Comparison of ENCODE assay signal across 12 cellular contexts in the genomic region with DNA sequence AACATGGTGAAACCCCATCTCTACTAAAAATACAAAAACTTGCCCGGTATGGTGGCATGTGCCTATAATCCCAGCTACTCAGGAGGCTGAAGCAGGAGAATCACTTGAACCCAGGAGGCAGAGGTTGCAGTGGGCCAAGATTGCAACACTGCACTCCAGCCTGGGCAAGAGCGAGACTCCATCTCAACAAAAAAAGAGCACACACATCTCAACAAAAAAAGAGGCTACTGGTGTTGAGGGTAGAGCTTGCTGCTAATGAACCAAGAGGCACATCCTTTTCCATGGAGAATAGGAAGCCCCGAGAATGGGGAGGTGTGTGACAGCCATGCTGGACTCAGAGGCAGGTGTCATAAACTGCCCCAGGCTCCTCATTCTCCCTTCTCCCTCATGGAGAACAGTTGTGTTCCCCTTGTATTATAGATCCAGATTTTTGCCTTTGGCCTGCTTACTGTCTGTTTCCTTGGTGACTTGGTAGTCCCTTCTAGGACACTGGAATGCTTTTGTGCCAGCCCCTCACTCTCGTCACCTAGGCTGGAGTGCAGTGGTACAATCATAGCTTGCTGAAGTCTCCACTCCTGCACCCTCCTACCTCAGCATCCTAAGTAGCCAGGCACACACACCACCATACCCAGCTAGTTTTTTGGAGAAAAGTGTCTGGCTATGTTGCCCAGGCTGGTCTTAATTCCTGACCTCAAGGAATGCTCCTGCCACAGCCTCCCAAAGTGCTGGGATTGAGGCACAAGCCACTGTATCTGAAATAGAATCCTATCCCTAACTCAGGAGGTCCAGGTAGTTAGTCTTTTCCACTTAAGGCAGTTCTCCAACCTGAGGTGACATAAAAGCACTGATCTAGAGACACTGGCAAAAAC. TPM values are rescaled to one million over a fixed set of nuclear protein-coding genes. Genes with fewer than 3 reads are reported as not detected.
A peak's percentile ranks its signal among the peaks of the same experiment; 100 is the strongest.
DNase-seq lines count a peak whose midpoint lies in the region; ATAC-seq, FAIRE-seq and TF ChIP-seq lines count a peak whose summit lies in the region.
"Had no signal": no experiment of that assay in that cellular context is flagged by ENCODE, and none has a peak within 500 bp of the region (broad histone marks: within the 10 kb centered on the region; RNA-seq: fewer than 3 reads in every experiment).

No MANE protein-coding gene starts in this region.

- H3K36me3 ChIP-seq in astrocyte (ENCODE audit: insufficient read depth, low read length) (peaks cover 64% of the 10 kb centered on the region), left lung (peaks cover 0 to 94% of the 10 kb centered on the region in 2 donors), gastroesophageal sphincter (peaks cover 0 to 88% of the 10 kb centered on the region in 2 donors)

- H3K4me3 ChIP-seq in astrocyte (ENCODE audit: insufficient read depth, low read depth, low read length) (no peak overlapping the region), left lung (no peak overlapping the region), gastroesophageal sphincter (no peak overlapping the region)
- H3K4me3 ChIP-seq: thoracic aorta had no signal

- ATAC-seq in activated T-cell treated with anti-CD3 and anti-CD28 coated beads, Interleukin-2, amount 50 U/mL, for 4 hours = peak; percentile 2 to 4
- no peak for ATAC-seq in stimulated activated naive B cell treated with anti-CD40 and anti-IgM and Interleukin-4, amounts not matched to agents 10 μg/mL and 1 μg/mL and 100 μg/mL, for 72 hours (replicated peaks)
- ATAC-seq in left lung (no peak), gastroesophageal sphincter (no peak)
- ATAC-seq: effector memory CD8-positive, alpha-beta T cell had no signal

- 80 to 88% methylated on average over 3 to 4 of the region's 4 CpGs for WGBS in gastroesophageal sphincter (ENCODE audit: low coverage in 1 of 2), 2 donors

- peaks cover 7% of the 10 kb centered on the region for H3K9me3 Mint-ChIP-seq in activated T-cell treated with anti-CD3 and anti-CD28 coated beads, Interleukin-2, amount 50 U/mL, for 4 hours
- peaks cover 20% of the 10 kb centered on the region for H3K9me3 Mint-ChIP-seq in astrocyte (ENCODE audit: unreplicated experiment)
- peaks cover 12 to 15% of the 10 kb centered on the region in 2 donors for H3K9me3 Mint-ChIP-seq in stimulated activated naive B cell treated with anti-CD40 and anti-IgM and Interleukin-4, amounts not matched to agents 10 μg/mL and 1 μg/mL and 100 μg/mL, for 72 hours
- H3K9me3 Mint-ChIP-seq: effector memory CD8-positive, alpha-beta T cell had no signal

- H3K9me3 ChIP-seq in astrocyte (ENCODE audit: insufficient read depth, low read depth, low read length) (peaks cover 26% of the 10 kb centered on the region), left lung (peaks cover 0 to 5% of the 10 kb centered on the region in 2 donors), gastroesophageal sphincter (no peaks in the 10 kb centered on the region)

- no peak overlapping the region for H2AFZ ChIP-seq in astrocyte (ENCODE audit: low read depth, low read length)

- peaks cover 74% of the 10 kb centered on the region for H3K36me3 Mint-ChIP-seq in activated T-cell treated with anti-CD3 and anti-CD28 coated beads, Interleukin-2, amount 50 U/mL, for 4 hours (ENCODE audit: insufficient read depth)
- peaks cover 73% of the 10 kb centered on the region for H3K36me3 Mint-ChIP-seq in astrocyte (ENCODE audit: low read depth, unreplicated experiment)
- H3K36me3 Mint-ChIP-seq in stimulated activated naive B cell treated with anti-CD40 and anti-IgM and Interleukin-4, amounts not matched to agents 10 μg/mL and 1 μg/mL and 100 μg/mL, for 72 hours = peaks cover 92 to 93% of the 10 kb centered on the region in 2 donors

- H3K79me2 ChIP-seq in astrocyte (ENCODE audit: insufficient read depth, low read length) = peaks cover 34% of the 10 kb centered on the region

- DNase-seq in activated T-cell treated with anti-CD3 and anti-CD28 coated beads, Interleukin-2, amount 50 U/mL, for 4 hours = no peak
- DNase-seq in activated T-cell treated with anti-CD3 and anti-CD28 coated beads for 4 hours (no peak), MV-4-11 (lab: John Stamatoyannopoulos, UW) (peak; percentile 52), astrocyte (ENCODE audit: low read depth) (no peak), left lung (no peak), DMS79 (lab: John Stamatoyannopoulos, UW) (no peak)
- no peak for DNase-seq in stimulated activated naive B cell treated with anti-CD40 and anti-IgM and Interleukin-4, amounts not matched to agents 10 μg/mL and 1 μg/mL and 100 μg/mL, for 72 hours
- DNase-seq: CD4-positive, CD25-positive, alpha-beta regulatory T cell; effector memory CD8-positive, alpha-beta T cell; NCI-H446 had no signal

- intact Hi-C loops in left lung (cut with DNase I) = no loop called here

- H3K4me1 ChIP-seq in astrocyte (ENCODE audit: insufficient read depth, low read length) (peaks cover 19% of the 10 kb centered on the region), left lung (peaks cover 14 to 37% of the 10 kb centered on the region in 2 donors), gastroesophageal sphincter (peaks cover 3 to 26% (median 15%) of the 10 kb centered on the region in 3 donors)

- H3K27me3 ChIP-seq in astrocyte (ENCODE audit: insufficient read depth, low read length) = no peaks in the 10 kb centered on the region
- no peaks in the 10 kb centered on the region for H3K27me3 ChIP-seq in left lung
- H3K27me3 ChIP-seq in gastroesophageal sphincter = no peaks in the 10 kb centered on the region

- no peak overlapping the region for H3K9ac ChIP-seq in astrocyte (ENCODE audit: low read length)

- peaks cover 36% of the 10 kb centered on the region for H3K4me1 Mint-ChIP-seq in activated T-cell treated with anti-CD3 and anti-CD28 coated beads, Interleukin-2, amount 50 U/mL, for 4 hours (ENCODE audit: low read depth)
- peaks cover 26% of the 10 kb centered on the region for H3K4me1 Mint-ChIP-seq in astrocyte (ENCODE audit: low read depth, unreplicated experiment)
- peaks cover 24 to 42% of the 10 kb centered on the region in 2 donors for H3K4me1 Mint-ChIP-seq in stimulated activated naive B cell treated with anti-CD40 and anti-IgM and Interleukin-4, amounts not matched to agents 10 μg/mL and 1 μg/mL and 100 μg/mL, for 72 hours

- H3K27me3 Mint-ChIP-seq in activated T-cell treated with anti-CD3 and anti-CD28 coated beads, Interleukin-2, amount 50 U/mL, for 4 hours (ENCODE audit: low read depth) = no peaks in the 10 kb centered on the region
- H3K27me3 Mint-ChIP-seq in astrocyte (ENCODE audit: low read depth, unreplicated experiment) = no peaks in the 10 kb centered on the region
- H3K27me3 Mint-ChIP-seq in stimulated activated naive B cell treated with anti-CD40 and anti-IgM and Interleukin-4, amounts not matched to agents 10 μg/mL and 1 μg/mL and 100 μg/mL, for 72 hours = no peaks in the 10 kb centered on the region
- H3K27me3 Mint-ChIP-seq: effector memory CD8-positive, alpha-beta T cell had no signal

- peak overlapping the region; percentile 41 for H3K27ac Mint-ChIP-seq in astrocyte (ENCODE audit: unreplicated experiment)
- H3K27ac Mint-ChIP-seq in stimulated activated naive B cell treated with anti-CD40 and anti-IgM and Interleukin-4, amounts not matched to agents 10 μg/mL and 1 μg/mL and 100 μg/mL, for 72 hours = peak overlapping the region; percentile 92

- H3K4me2 ChIP-seq in astrocyte (ENCODE audit: low read length) = no peak overlapping the region

- FAIRE-seq in astrocyte (lab: Jason Lieb, UNC) = no peak

- TF ChIP-seq CTCF in astrocyte (IDR thresholded peaks at IDR 0.05; ENCODE audit: insufficient read depth, low read depth, low read length) (no peak), left lung (IDR thresholded peaks at IDR 0.05) (no peak), gastroesophageal sphincter (IDR thresholded peaks at IDR 0.05) (no peak)

- TF ChIP-seq POLR2A in gastroesophageal sphincter (IDR thresholded peaks at IDR 0.05) = no peak

- peaks cover 72% of the 10 kb centered on the region for H4K20me1 ChIP-seq in astrocyte (ENCODE audit: insufficient read depth, low read length)

- H3K27ac ChIP-seq in astrocyte (ENCODE audit: low read depth, low read length) (no peak overlapping the region), left lung (no peak overlapping the region), gastroesophageal sphincter (peak overlapping the region in 1 of 4 donors; percentile 10)
- H3K27ac ChIP-seq: thoracic aorta had no signal

- no peak for TF ChIP-seq EP300 in gastroesophageal sphincter (IDR thresholded peaks at IDR 0.05)

- peak overlapping the region; percentile 47 for H3K4me3 Mint-ChIP-seq in activated T-cell treated with anti-CD3 and anti-CD28 coated beads, Interleukin-2, amount 50 U/mL, for 4 hours
- H3K4me3 Mint-ChIP-seq in astrocyte (ENCODE audit: unreplicated experiment) = no peak overlapping the region
- H3K4me3 Mint-ChIP-seq in stimulated activated naive B cell treated with anti-CD40 and anti-IgM and Interleukin-4, amounts not matched to agents 10 μg/mL and 1 μg/mL and 100 μg/mL, for 72 hours = peak overlapping the region in 1 of 2 donors; percentile 46
- H3K4me3 Mint-ChIP-seq: effector memory CD8-positive, alpha-beta T cell had no signal

RNA-seq across cellular contexts. Expression of a gene that starts 5.1 kb away (rescaled TPM):
- total RNA-seq in activated T-cell treated with anti-CD3 and anti-CD28 coated beads, Interleukin-2, amount 50 U/mL, for 4 hours = 1,000 to 10,000 TPM; 1,591 to 1,973 (median 1,685) TPM
- total RNA-seq in astrocyte (1,037 and 1,189 TPM in 2 replicates), left lung (1,000 to 10,000 TPM in 1 of 2 donors, 100 to 1,000 TPM in 1; 902 to 1,036 TPM), gastroesophageal sphincter (1,000 to 10,000 TPM in 3 of 4 donors, 100 to 1,000 TPM in 1; 879 to 2,906 (median 1,722) TPM)

RNA-seq across cellular contexts. Expression of a gene that starts 5.2 kb away (rescaled TPM):
- total RNA-seq in activated T-cell treated with anti-CD3 and anti-CD28 coated beads, Interleukin-2, amount 50 U/mL, for 4 hours = 10 to 100 TPM; 20.5 to 24.2 (median 21.6) TPM
- total RNA-seq in astrocyte = 18.7 and 22.2 TPM in 2 replicates
- total RNA-seq in left lung = 10 to 100 TPM; 16.4 to 24.4 TPM
- 10 to 100 TPM; 15.5 to 26.5 (median 20.2) TPM for total RNA-seq in gastroesophageal sphincter

RNA-seq across cellular contexts. Expression of a gene that starts 21.9 kb away (rescaled TPM):
- 10 to 100 TPM in 2 of 3 donors, 1 to 10 TPM in 1; 9.0 to 14.0 (median 13.6) TPM for total RNA-seq in activated T-cell treated with anti-CD3 and anti-CD28 coated beads, Interleukin-2, amount 50 U/mL, for 4 hours
- 10.5 and 11.5 TPM in 2 replicates for total RNA-seq in astrocyte
- total RNA-seq in left lung = 1 to 10 TPM; 7.7 to 9.0 TPM
- total RNA-seq in gastroesophageal sphincter = 10 to 100 TPM in 3 of 4 donors, 1 to 10 TPM in 1; 5.3 to 16.3 (median 12.7) TPM

RNA-seq across cellular contexts. Expression of a gene that starts 49.1 kb away (rescaled TPM):
- 1 to 10 TPM; 1.9 to 3.2 (median 3.0) TPM for total RNA-seq in activated T-cell treated with anti-CD3 and anti-CD28 coated beads, Interleukin-2, amount 50 U/mL, for 4 hours
- 16.5 and 18.8 TPM in 2 replicates for total RNA-seq in astrocyte
- total RNA-seq in left lung = 10 to 100 TPM; 20.1 to 23.2 TPM
- total RNA-seq in gastroesophageal sphincter = 10 to 100 TPM; 23.7 to 40.2 (median 29.8) TPM

Comparison
In these comparisons a context has a peak if more than half of its experiments do, and no peak if none do; other contexts are left out.
1. ATAC-seq: peak in activated T-cell treated with anti-CD3 and anti-CD28 coated beads, Interleukin-2, amount 50 U/mL, for 4 hours (2 of 2); none in stimulated activated naive B cell treated with anti-CD40 and anti-IgM and Interleukin-4, amounts not matched to agents 10 μg/mL and 1 μg/mL and 100 μg/mL, for 72 hours (0 of 2), left lung (single experiment) and gastroesophageal sphincter (single experiment).